ENCODE assay signal across 2 cellular contexts in the genomic region with DNA sequence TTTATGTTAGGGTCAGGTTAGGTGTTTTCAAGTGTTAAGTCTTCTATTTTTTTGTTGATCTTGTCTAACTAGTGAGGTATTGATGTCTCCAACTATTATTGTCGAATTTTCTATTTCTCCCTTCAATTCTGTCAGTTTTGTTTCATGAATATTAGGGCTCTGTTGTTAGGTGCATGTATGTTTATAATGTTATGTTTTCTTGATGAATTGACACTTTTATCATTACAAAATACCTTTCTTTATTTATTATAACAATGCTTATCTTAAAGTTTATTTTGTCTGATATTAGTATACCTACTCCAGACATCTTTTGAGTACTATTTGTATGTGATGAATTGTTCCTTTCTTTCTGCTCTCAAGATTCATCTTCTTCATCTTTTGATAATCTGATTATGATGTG.
TF ChIP-seq lines count a peak whose summit lies in the region.

No MANE protein-coding gene starts in this region.

TF ChIP-seq in A549, 52 proteins besides CTCF, POLR2A, EP300 and RAD21:
- no peak for TF ChIP-seq TFCP2L1 (CRISPR knock-in tag; IDR thresholded peaks at IDR 0.05)
- TF ChIP-seq MAFK (IDR thresholded peaks at IDR 0.05; ENCODE audit: partially characterized antibody), result peak; percentile 3

TF ChIP-seq in K562, 482 proteins besides CTCF, POLR2A, EP300 and RAD21:
- TF ChIP-seq ZNF561 (CRISPR knock-in tag; conservative IDR thresholded peaks at IDR 0.05) (no peak), C11orf30 (IDR thresholded peaks at IDR 0.05; ENCODE audit: low read depth) (peak; percentile 65), CBFA2T2 (conservative IDR thresholded peaks at IDR 0.05) (no peak), RBBP5 (IDR thresholded peaks at IDR 0.05; ENCODE audit: borderline replicate concordance, insufficient read depth, low read length, poor library complexity, severe bottlenecking) (no peak), FUS (optimal IDR thresholded peaks at IDR 0.05; ENCODE audit: low read depth, low read length) (no peak), ZNF316 (IDR thresholded peaks at IDR 0.05) (peak; percentile 81), PHB2 (IDR thresholded peaks at IDR 0.05; ENCODE audit: low read depth) (no peak), HNRNPH1 (optimal IDR thresholded peaks at IDR 0.05; ENCODE audit: low read depth, low read length) (no peak), ZNF175 (CRISPR knock-in tag; IDR thresholded peaks at IDR 0.05; ENCODE audit: low read depth) (no peak), MYC (IDR thresholded peaks at IDR 0.05; ENCODE audit: low read depth, low read length) (no peak), MYC (CRISPR knock-in tag; IDR thresholded peaks at IDR 0.05; ENCODE audit: borderline replicate concordance, low read depth) (no peak), RBM39 (optimal IDR thresholded peaks at IDR 0.05; ENCODE audit: low read depth, low read length) (no peak), MEIS2 (IDR thresholded peaks at IDR 0.05; ENCODE audit: partially characterized antibody) (no peak), ZNF79 (CRISPR knock-in tag; IDR thresholded peaks at IDR 0.05; ENCODE audit: low read depth) (no peak)
- TF ChIP-seq, protein P1, sequence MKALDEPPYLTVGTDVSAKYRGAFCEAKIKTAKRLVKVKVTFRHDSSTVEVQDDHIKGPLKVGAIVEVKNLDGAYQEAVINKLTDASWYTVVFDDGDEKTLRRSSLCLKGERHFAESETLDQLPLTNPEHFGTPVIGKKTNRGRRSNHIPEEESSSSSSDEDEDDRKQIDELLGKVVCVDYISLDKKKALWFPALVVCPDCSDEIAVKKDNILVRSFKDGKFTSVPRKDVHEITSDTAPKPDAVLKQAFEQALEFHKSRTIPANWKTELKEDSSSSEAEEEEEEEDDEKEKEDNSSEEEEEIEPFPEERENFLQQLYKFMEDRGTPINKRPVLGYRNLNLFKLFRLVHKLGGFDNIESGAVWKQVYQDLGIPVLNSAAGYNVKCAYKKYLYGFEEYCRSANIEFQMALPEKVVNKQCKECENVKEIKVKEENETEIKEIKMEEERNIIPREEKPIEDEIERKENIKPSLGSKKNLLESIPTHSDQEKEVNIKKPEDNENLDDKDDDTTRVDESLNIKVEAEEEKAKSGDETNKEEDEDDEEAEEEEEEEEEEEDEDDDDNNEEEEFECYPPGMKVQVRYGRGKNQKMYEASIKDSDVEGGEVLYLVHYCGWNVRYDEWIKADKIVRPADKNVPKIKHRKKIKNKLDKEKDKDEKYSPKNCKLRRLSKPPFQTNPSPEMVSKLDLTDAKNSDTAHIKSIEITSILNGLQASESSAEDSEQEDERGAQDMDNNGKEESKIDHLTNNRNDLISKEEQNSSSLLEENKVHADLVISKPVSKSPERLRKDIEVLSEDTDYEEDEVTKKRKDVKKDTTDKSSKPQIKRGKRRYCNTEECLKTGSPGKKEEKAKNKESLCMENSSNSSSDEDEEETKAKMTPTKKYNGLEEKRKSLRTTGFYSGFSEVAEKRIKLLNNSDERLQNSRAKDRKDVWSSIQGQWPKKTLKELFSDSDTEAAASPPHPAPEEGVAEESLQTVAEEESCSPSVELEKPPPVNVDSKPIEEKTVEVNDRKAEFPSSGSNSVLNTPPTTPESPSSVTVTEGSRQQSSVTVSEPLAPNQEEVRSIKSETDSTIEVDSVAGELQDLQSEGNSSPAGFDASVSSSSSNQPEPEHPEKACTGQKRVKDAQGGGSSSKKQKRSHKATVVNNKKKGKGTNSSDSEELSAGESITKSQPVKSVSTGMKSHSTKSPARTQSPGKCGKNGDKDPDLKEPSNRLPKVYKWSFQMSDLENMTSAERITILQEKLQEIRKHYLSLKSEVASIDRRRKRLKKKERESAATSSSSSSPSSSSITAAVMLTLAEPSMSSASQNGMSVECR (CRISPR knock-in tag; IDR thresholded peaks at IDR 0.05), result no peak
- TF ChIP-seq, protein P2, sequence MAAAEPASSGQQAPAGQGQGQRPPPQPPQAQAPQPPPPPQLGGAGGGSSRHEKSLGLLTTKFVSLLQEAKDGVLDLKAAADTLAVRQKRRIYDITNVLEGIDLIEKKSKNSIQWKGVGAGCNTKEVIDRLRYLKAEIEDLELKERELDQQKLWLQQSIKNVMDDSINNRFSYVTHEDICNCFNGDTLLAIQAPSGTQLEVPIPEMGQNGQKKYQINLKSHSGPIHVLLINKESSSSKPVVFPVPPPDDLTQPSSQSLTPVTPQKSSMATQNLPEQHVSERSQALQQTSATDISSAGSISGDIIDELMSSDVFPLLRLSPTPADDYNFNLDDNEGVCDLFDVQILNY (CRISPR knock-in tag; IDR thresholded peaks at IDR 0.05), result no peak
- TF ChIP-seq, protein P3, sequence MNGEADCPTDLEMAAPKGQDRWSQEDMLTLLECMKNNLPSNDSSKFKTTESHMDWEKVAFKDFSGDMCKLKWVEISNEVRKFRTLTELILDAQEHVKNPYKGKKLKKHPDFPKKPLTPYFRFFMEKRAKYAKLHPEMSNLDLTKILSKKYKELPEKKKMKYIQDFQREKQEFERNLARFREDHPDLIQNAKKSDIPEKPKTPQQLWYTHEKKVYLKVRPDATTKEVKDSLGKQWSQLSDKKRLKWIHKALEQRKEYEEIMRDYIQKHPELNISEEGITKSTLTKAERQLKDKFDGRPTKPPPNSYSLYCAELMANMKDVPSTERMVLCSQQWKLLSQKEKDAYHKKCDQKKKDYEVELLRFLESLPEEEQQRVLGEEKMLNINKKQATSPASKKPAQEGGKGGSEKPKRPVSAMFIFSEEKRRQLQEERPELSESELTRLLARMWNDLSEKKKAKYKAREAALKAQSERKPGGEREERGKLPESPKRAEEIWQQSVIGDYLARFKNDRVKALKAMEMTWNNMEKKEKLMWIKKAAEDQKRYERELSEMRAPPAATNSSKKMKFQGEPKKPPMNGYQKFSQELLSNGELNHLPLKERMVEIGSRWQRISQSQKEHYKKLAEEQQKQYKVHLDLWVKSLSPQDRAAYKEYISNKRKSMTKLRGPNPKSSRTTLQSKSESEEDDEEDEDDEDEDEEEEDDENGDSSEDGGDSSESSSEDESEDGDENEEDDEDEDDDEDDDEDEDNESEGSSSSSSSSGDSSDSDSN (IDR thresholded peaks at IDR 0.05; ENCODE audit: borderline replicate concordance in 1 of 2, low read depth in 2 of 2, low read length in 2 of 2), result no peak
- TF ChIP-seq, protein P4, sequence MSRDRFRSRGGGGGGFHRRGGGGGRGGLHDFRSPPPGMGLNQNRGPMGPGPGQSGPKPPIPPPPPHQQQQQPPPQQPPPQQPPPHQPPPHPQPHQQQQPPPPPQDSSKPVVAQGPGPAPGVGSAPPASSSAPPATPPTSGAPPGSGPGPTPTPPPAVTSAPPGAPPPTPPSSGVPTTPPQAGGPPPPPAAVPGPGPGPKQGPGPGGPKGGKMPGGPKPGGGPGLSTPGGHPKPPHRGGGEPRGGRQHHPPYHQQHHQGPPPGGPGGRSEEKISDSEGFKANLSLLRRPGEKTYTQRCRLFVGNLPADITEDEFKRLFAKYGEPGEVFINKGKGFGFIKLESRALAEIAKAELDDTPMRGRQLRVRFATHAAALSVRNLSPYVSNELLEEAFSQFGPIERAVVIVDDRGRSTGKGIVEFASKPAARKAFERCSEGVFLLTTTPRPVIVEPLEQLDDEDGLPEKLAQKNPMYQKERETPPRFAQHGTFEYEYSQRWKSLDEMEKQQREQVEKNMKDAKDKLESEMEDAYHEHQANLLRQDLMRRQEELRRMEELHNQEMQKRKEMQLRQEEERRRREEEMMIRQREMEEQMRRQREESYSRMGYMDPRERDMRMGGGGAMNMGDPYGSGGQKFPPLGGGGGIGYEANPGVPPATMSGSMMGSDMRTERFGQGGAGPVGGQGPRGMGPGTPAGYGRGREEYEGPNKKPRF (IDR thresholded peaks at IDR 0.05; ENCODE audit: low read depth, low read length), result no peak
